In genomic region chr16:2333231-2333630, GRCh38 we compare ENCODE assay signal across 19 cellular contexts.
"Had no signal": no experiment of that assay in that cellular context is flagged by ENCODE, and none has a peak within 500 bp of the region (broad histone marks: within the 10 kb centered on the region; RNA-seq: fewer than 3 reads in every experiment).

No MANE protein-coding gene starts in this region.

- H3K4me3 Mint-ChIP-seq: natural killer cell; neural crest cell; stimulated activated naive CD8-positive, alpha-beta T cell treated with anti-CD3 and anti-CD28 coated beads, Interleukin-15, amount 100 ng/mL, for 72 hours had no signal

- H3K36me3 ChIP-seq: gastrocnemius medialis, neutrophil, prostate gland, right atrium auricular region, suprapubic skin, transverse colon had no signal

- H3K27ac Mint-ChIP-seq: natural killer cell; stimulated activated naive CD8-positive, alpha-beta T cell treated with anti-CD3 and anti-CD28 coated beads, Interleukin-15, amount 100 ng/mL, for 72 hours had no signal

- ATAC-seq: gastrocnemius medialis; natural killer cell; sciatic nerve; stimulated activated naive CD8-positive, alpha-beta T cell treated with anti-CD3 and anti-CD28 coated beads, Interleukin-15, amount 100 ng/mL, for 72 hours had no signal

- DNase-seq: cerebellar nuclear complex; cortex of kidney; foreskin fibroblast; gastrocnemius medialis; natural killer cell; stimulated activated CD4-positive, alpha-beta T cell treated with anti-CD3 and anti-CD28 coated beads, Interleukin-12 subunit alpha, Interleukin-12 subunit beta, amount 100 ng/mL, for 4 hours; stimulated activated CD4-positive, alpha-beta T cell treated with anti-CD3 and anti-CD28 coated beads, Interleukin-1b, Interleukin-23, amount 100 ng/mL, for 48 hours; stimulated activated CD4-positive, alpha-beta T cell treated with anti-CD3 and anti-CD28 coated beads, Interleukin-4, amount 100 ng/mL, for 1 hour; stimulated activated CD8-positive, alpha-beta memory T cell treated with anti-CD3 and anti-CD28 coated beads, Interleukin-4, amount 100 ng/mL, for 48 hours; stimulated activated naive CD4-positive, alpha-beta T cell; stimulated activated naive CD8-positive, alpha-beta T cell treated with anti-CD3 and anti-CD28 coated beads, Interleukin-15, amount 100 ng/mL, for 72 hours; transverse colon had no signal

- H3K4me1 ChIP-seq: gastrocnemius medialis, prostate gland, right atrium auricular region, transverse colon had no signal

- H3K4me1 Mint-ChIP-seq: neural crest cell had no signal

- H3K36me3 Mint-ChIP-seq: natural killer cell had no signal

- H3K27ac ChIP-seq: gastrocnemius medialis, neutrophil, prostate gland, right atrium auricular region, suprapubic skin, transverse colon had no signal

- H3K27me3 ChIP-seq: gastrocnemius medialis, right atrium auricular region, suprapubic skin had no signal

- H3K4me3 ChIP-seq: gastrocnemius medialis, prostate gland, right atrium auricular region, smooth muscle cell, suprapubic skin, transverse colon had no signal

- H3K9me3 Mint-ChIP-seq: natural killer cell; neural crest cell; stimulated activated naive CD8-positive, alpha-beta T cell treated with anti-CD3 and anti-CD28 coated beads, Interleukin-15, amount 100 ng/mL, for 72 hours had no signal

- H3K9me3 ChIP-seq: gastrocnemius medialis, neutrophil, prostate gland, right atrium auricular region, suprapubic skin, transverse colon had no signal
